ENCODE assay signal across 13 cellular contexts in genomic region chr18:9173770-9174233, GRCh38.
A peak's percentile ranks its signal among the peaks of the same experiment; 100 is the strongest.
DNase-seq lines count a peak whose midpoint lies in the region; ATAC-seq and TF ChIP-seq lines count a peak whose summit lies in the region.
"Had no signal": no experiment of that assay in that cellular context is flagged by ENCODE, and none has a peak within 500 bp of the region (broad histone marks: within the 10 kb centered on the region; RNA-seq: fewer than 3 reads in every experiment).

No MANE protein-coding gene starts in this region.

- peak overlapping the region in 5 of 10 experiments; percentile 7 to 36 (median 29); a peak in 5 of 20 replicates for H3K4me3 ChIP-seq in BLaER1 treated with 17β-estradiol and CSF1 and Interleukin-3, amounts not matched to agents 10 nM and 100 nM
- H3K4me3 ChIP-seq in GM06990 (replicated peaks; ENCODE audit: low read depth, low read length): no peak overlapping the region
- H3K4me3 ChIP-seq in effector memory CD4-positive, alpha-beta T cell (ENCODE audit: insufficient read depth, low read depth, low read length, poor library complexity, severe bottlenecking): no peak overlapping the region
- H3K4me3 ChIP-seq: HAP-1 had no signal

- H4K20me1 ChIP-seq in BLaER1 treated with 17β-estradiol and CSF1 and Interleukin-3, amounts not matched to agents 10 nM and 100 nM: peaks cover 0 to 97% (median 9%) of the 10 kb centered on the region in 11 experiments; a peak in 10 of 22 replicates

- ATAC-seq in HG03159 (IDR thresholded peaks at IDR 0.05; ENCODE audit: unreplicated experiment) (peak; percentile 46), HG02623 (IDR thresholded peaks at IDR 0.05; ENCODE audit: unreplicated experiment) (no peak)

- peaks cover 10 to 47% (median 39%) of the 10 kb centered on the region in 11 experiments; a peak in 20 of 22 replicates for H3K9me3 ChIP-seq in BLaER1 treated with 17β-estradiol and CSF1 and Interleukin-3, amounts not matched to agents 10 nM and 100 nM (replicated peaks in 1 of 11)
- H3K9me3 ChIP-seq in effector memory CD4-positive, alpha-beta T cell (ENCODE audit: control insufficient read depth, low read length): no peaks in the 10 kb centered on the region
- H3K9me3 ChIP-seq: HAP-1 had no signal

- peaks cover 10 to 49% (median 15%) of the 10 kb centered on the region in 10 experiments for H3K4me1 ChIP-seq in BLaER1 treated with 17β-estradiol and CSF1 and Interleukin-3, amounts not matched to agents 10 nM and 100 nM
- peaks cover 11% of the 10 kb centered on the region for H3K4me1 ChIP-seq in effector memory CD4-positive, alpha-beta T cell (ENCODE audit: control insufficient read depth, insufficient read depth, low read length, poor library complexity, severe bottlenecking)

- DNase-seq in GM06990 (ENCODE audit: extremely low read depth, insufficient read length): peak; percentile 30
- no peak for DNase-seq in effector memory CD4-positive, alpha-beta T cell
- DNase-seq in ecto neural progenitor cell (ENCODE audit: low spot score): no peak
- no peak for DNase-seq in SW 1271 (lab: John Stamatoyannopoulos, UW)
- DNase-seq: brain microvascular endothelial cell, NCI-H187, NCI-H82, SIG-M5 had no signal

- H3K27ac ChIP-seq in BLaER1 treated with 17β-estradiol and CSF1 and Interleukin-3, amounts not matched to agents 10 nM and 100 nM: peak overlapping the region in 10 of 11 experiments; percentile 30 to 67 (median 58); a peak in 19 of 22 replicates
- H3K27ac ChIP-seq in effector memory CD4-positive, alpha-beta T cell (ENCODE audit: insufficient read depth, low read length, poor library complexity, severe bottlenecking): peak overlapping the region; percentile 11
- H3K27ac ChIP-seq: brain microvascular endothelial cell, KMS-11 had no signal

- H3K9ac ChIP-seq in BLaER1 treated with 17β-estradiol and CSF1 and Interleukin-3, amounts not matched to agents 10 nM and 100 nM: peak overlapping the region in 3 of 11 experiments; percentile 13 to 44 (median 40); a peak in 4 of 22 replicates
- H3K9ac ChIP-seq: KMS-11 had no signal

- no peak for TF ChIP-seq CTCF in GM06990 (IDR thresholded peaks at IDR 0.05; ENCODE audit: insufficient read depth, low read length, poor library complexity, severe bottlenecking)

- no peaks in the 10 kb centered on the region for H3K27me3 ChIP-seq in BLaER1 treated with 17β-estradiol and CSF1 and Interleukin-3, amounts not matched to agents 10 nM and 100 nM
- no peaks in the 10 kb centered on the region for H3K27me3 ChIP-seq in GM06990 (replicated peaks; ENCODE audit: control insufficient read depth, insufficient read depth, low read length)
- no peaks in the 10 kb centered on the region for H3K27me3 ChIP-seq in effector memory CD4-positive, alpha-beta T cell (replicated peaks; ENCODE audit: control insufficient read depth, insufficient read depth, low read length, poor library complexity, severe bottlenecking)
- H3K27me3 ChIP-seq: brain microvascular endothelial cell had no signal

- peak overlapping the region; percentile 38 to 89 (median 74) for H3K4me2 ChIP-seq in BLaER1 treated with 17β-estradiol and CSF1 and Interleukin-3, amounts not matched to agents 10 nM and 100 nM
- H3K4me2 ChIP-seq: KMS-11 had no signal

- H3K36me3 ChIP-seq in BLaER1 treated with 17β-estradiol and CSF1 and Interleukin-3, amounts not matched to agents 10 nM and 100 nM: peaks cover 13 to 51% (median 26%) of the 10 kb centered on the region in 11 experiments; a peak in 19 of 22 replicates
- H3K36me3 ChIP-seq in GM06990 (ENCODE audit: control insufficient read depth, insufficient read depth, low read length): no peaks in the 10 kb centered on the region
- H3K36me3 ChIP-seq in effector memory CD4-positive, alpha-beta T cell (ENCODE audit: control insufficient read depth, insufficient read depth, low read length): peaks cover 6% of the 10 kb centered on the region
- H3K36me3 ChIP-seq: brain microvascular endothelial cell, HAP-1 had no signal
